12 cellular contexts compared by ENCODE assay signal in the genomic region with DNA sequence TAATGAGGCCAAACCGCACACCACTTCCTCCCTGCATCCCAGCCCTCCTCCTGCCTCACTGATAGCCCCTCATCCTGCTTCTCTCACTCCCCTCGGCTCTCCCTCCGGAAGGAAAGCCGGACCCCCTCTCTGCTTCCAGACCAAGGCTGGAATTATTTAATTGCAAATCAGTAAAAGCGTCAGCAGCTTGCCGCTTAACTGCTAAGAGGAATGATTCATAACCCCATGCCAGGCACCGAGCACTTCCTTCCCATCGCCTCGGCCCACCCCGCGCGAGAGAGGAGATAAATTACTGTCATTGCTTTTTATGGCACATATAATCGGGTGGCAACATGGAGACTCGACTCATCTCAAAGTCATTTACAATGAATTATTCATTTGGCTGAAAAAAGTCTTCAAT.
"Had no signal": no experiment of that assay in that cellular context is flagged by ENCODE, and none has a peak within 500 bp of the region (broad histone marks: within the 10 kb centered on the region; RNA-seq: fewer than 3 reads in every experiment).

No MANE protein-coding gene starts in this region.

- H3K4me1 ChIP-seq: esophagus squamous epithelium, testis had no signal

- H3K4me3 Mint-ChIP-seq: stimulated activated naive CD8-positive, alpha-beta T cell treated with anti-CD3 and anti-CD28 coated beads, Interleukin-15, amount 100 ng/mL, for 72 hours; WTC11 had no signal

- H3K27ac ChIP-seq: esophagus squamous epithelium, testis had no signal

- H3K27ac Mint-ChIP-seq: stimulated activated naive CD8-positive, alpha-beta T cell treated with anti-CD3 and anti-CD28 coated beads, Interleukin-15, amount 100 ng/mL, for 72 hours; WTC11 had no signal

- ATAC-seq: stimulated activated naive CD8-positive, alpha-beta T cell treated with anti-CD3 and anti-CD28 coated beads, Interleukin-15, amount 100 ng/mL, for 72 hours; WTC11 had no signal

- H3K27me3 ChIP-seq: testis had no signal

- H3K9me3 ChIP-seq: esophagus squamous epithelium, testis had no signal

- H3K36me3 ChIP-seq: esophagus squamous epithelium had no signal

- H3K4me3 ChIP-seq: esophagus squamous epithelium, testis had no signal

- DNase-seq: activated gamma-delta T cell treated with Interleukin-2 at 50 U/mL for 16 hours; activated T-cell treated with anti-CD3 and anti-CD28 coated beads, Interleukin-2, amount 50 U/mL, for 48 hours; aorta; esophagus squamous epithelium; foreskin fibroblast; mesendoderm; stimulated activated CD4-positive, alpha-beta T cell treated with anti-CD3 and anti-CD28 coated beads, Interleukin-15, amount 100 ng/mL, for 24 hours; stimulated activated CD4-positive, alpha-beta T cell treated with anti-CD3 and anti-CD28 coated beads, Interleukin-4, amount 100 ng/mL, for 24 hours; stimulated activated naive CD8-positive, alpha-beta T cell treated with anti-CD3 and anti-CD28 coated beads, Interleukin-15, amount 100 ng/mL, for 72 hours; T-helper 1 cell; testis had no signal
